Comparison of ENCODE assay signal across 1 cellular context in genomic region chr1:40709100-40709801, GRCh38.
TF ChIP-seq lines count a peak whose summit lies in the region.

No MANE protein-coding gene starts in this region.

TF ChIP-seq in K562, 482 proteins besides CTCF, POLR2A, EP300 and RAD21 (continued from another document and continues in another):
- TF ChIP-seq CREB5 (CRISPR knock-in tag; IDR thresholded peaks at IDR 0.05) = no peak
- no peak for TF ChIP-seq ZNF354B (CRISPR knock-in tag; IDR thresholded peaks at IDR 0.05)
- no peak for TF ChIP-seq ZBTB17 (CRISPR knock-in tag; IDR thresholded peaks at IDR 0.05)
- 0 out of 2 replicates have a peak, but pooled peaks have one; percentile 56 for TF ChIP-seq CHAMP1 (IDR thresholded peaks at IDR 0.05)
- 0 out of 2 replicates have a peak, but pooled peaks have one; percentile 78 for TF ChIP-seq TRIM25 (IDR thresholded peaks at IDR 0.05; ENCODE audit: borderline replicate concordance)
- TF ChIP-seq ZNF12 (CRISPR knock-in tag; IDR thresholded peaks at IDR 0.05) = no peak
- TF ChIP-seq ELK3 (CRISPR knock-in tag; IDR thresholded peaks at IDR 0.05) = no peak
- TF ChIP-seq IRF1 (CRISPR knock-in tag; IDR thresholded peaks at IDR 0.05; ENCODE audit: borderline replicate concordance) = no peak
- no peak for TF ChIP-seq FUS (optimal IDR thresholded peaks at IDR 0.05; ENCODE audit: low read depth, low read length)
- no peak for TF ChIP-seq GATAD2A (IDR thresholded peaks at IDR 0.05)
- TF ChIP-seq MITF (IDR thresholded peaks at IDR 0.05) = no peak
- no peak for TF ChIP-seq ZNF518B (CRISPR knock-in tag; IDR thresholded peaks at IDR 0.05)
- TF ChIP-seq NR4A1 (CRISPR knock-in tag; IDR thresholded peaks at IDR 0.05) = no peak
- TF ChIP-seq NR4A1 (tag; IDR thresholded peaks at IDR 0.05) = no peak
- TF ChIP-seq CLOCK (CRISPR knock-in tag; IDR thresholded peaks at IDR 0.05; ENCODE audit: borderline replicate concordance) = no peak
- TF ChIP-seq COPS2 (conservative IDR thresholded peaks at IDR 0.05) = no peak
- peak; percentile 82 for TF ChIP-seq BRD9 (IDR thresholded peaks at IDR 0.05; ENCODE audit: low read depth, partially characterized antibody)
- TF ChIP-seq POLR2AphosphoS5 (IDR thresholded peaks at IDR 0.05; ENCODE audit: control insufficient read depth, insufficient read depth, low read depth, low read length) = peak; percentile 81
- TF ChIP-seq NFIC (IDR thresholded peaks at IDR 0.05) = peak; percentile 17; the same call in 1 of the 2 replicates
- no peak for TF ChIP-seq TAL1 (IDR thresholded peaks at IDR 0.05)
- peak; percentile 91 for TF ChIP-seq GABPA (tag; conservative IDR thresholded peaks at IDR 0.05; ENCODE audit: low read depth)
- TF ChIP-seq GATAD2B (IDR thresholded peaks at IDR 0.05; ENCODE audit: borderline replicate concordance) = no peak
- no peak for TF ChIP-seq ZNF384 (IDR thresholded peaks at IDR 0.05; ENCODE audit: low read depth, low read length)
- no peak for TF ChIP-seq ZNF586 (CRISPR knock-in tag; conservative IDR thresholded peaks at IDR 0.05)
- no peak for TF ChIP-seq CBX1 (IDR thresholded peaks at IDR 0.05; ENCODE audit: low read depth)
- TF ChIP-seq TEAD4 (IDR thresholded peaks at IDR 0.05; ENCODE audit: low read length) = peak; percentile 61
- no peak for TF ChIP-seq TEAD4 (CRISPR knock-in tag; IDR thresholded peaks at IDR 0.05; ENCODE audit: borderline replicate concordance)
- no peak for TF ChIP-seq NFXL1 (CRISPR knock-in tag; IDR thresholded peaks at IDR 0.05)
- TF ChIP-seq RNF2 (IDR thresholded peaks at IDR 0.05) = no peak; the same call in 1 of the 2 replicates
- TF ChIP-seq E2F8 (IDR thresholded peaks at IDR 0.05; ENCODE audit: low read depth, partially characterized antibody) = peak; percentile 73
- TF ChIP-seq KDM1A (IDR thresholded peaks at IDR 0.05) = no peak
- TF ChIP-seq ZNF76 (CRISPR knock-in tag; IDR thresholded peaks at IDR 0.05; ENCODE audit: borderline replicate concordance) = no peak
- TF ChIP-seq ZMIZ1 (IDR thresholded peaks at IDR 0.05; ENCODE audit: low read depth in 2 of 2, low read length in 2 of 2) = no peak
